Comparison of ENCODE assay signal across 8 cellular contexts in genomic region chr12:120119395-120119973, GRCh38. TPM values are rescaled to one million over a fixed set of nuclear protein-coding genes. Genes with fewer than 3 reads are reported as not detected.
DNase-seq lines count a peak whose midpoint lies in the region; ATAC-seq and TF ChIP-seq lines count a peak whose summit lies in the region.

No MANE protein-coding gene starts in this region.

- dilution Hi-C loops in mammary epithelial cell (cut with HindIII; ENCODE audit: low sequenced_read_pairs) = loop anchor here (5.0 to 10.0 kb wide), 2 partner anchors 33 to 145 kb away; partner anchors contain the start of gene PXN

- TF ChIP-seq CTCF in natural killer cell (IDR thresholded peaks at IDR 0.05) = no peak
- no peak for TF ChIP-seq CTCF in mammary epithelial cell (conservative IDR thresholded peaks at IDR 0.05 in 1 of 2, IDR thresholded peaks at IDR 0.05 in 1 of 2; ENCODE audit: extremely low read depth in 1 of 2, insufficient read depth in 1 of 2, low read depth in 1 of 2, low read length in 2 of 2)
- no peak for TF ChIP-seq CTCF in stomach (IDR thresholded peaks at IDR 0.05)
- TF ChIP-seq CTCF in neural progenitor cell (IDR thresholded peaks at IDR 0.05) = no peak

- H3K4me3 ChIP-seq in mammary epithelial cell (replicated peaks in 1 of 3; ENCODE audit: insufficient read depth in 1 of 3, low read depth in 2 of 3, low read length in 3 of 3) = no peak overlapping the region
- H3K4me3 ChIP-seq in stomach = no peak overlapping the region
- H3K4me3 ChIP-seq in neural progenitor cell = no peak overlapping the region

- H3K4me3 Mint-ChIP-seq in natural killer cell treated with Interleukin-12 subunit alpha and Interleukin-12 subunit beta and Interleukin-15 and Interleukin-18, amount 100 ng/mL, for 72 hours = peak overlapping the region; percentile 95
- no peak overlapping the region for H3K4me3 Mint-ChIP-seq in natural killer cell
- H3K4me3 Mint-ChIP-seq in neural progenitor cell = no peak overlapping the region

- 44% methylated on average over 1 of the region's 1 CpG for WGBS in mammary epithelial cell (ENCODE audit: low coverage, missing lambda C conversion rate)
- WGBS in stomach, 5 donors = 37 to 56% (median 52%) methylated on average over 1 of the region's 1 CpG

- H3K36me3 ChIP-seq in mammary epithelial cell (ENCODE audit: insufficient read depth, low read length) (no peaks in the 10 kb centered on the region), stomach (peaks cover 0 to 5% (median under 1%) of the 10 kb centered on the region in 4 donors), neural progenitor cell (no peaks in the 10 kb centered on the region)

- H3K4me2 ChIP-seq in mammary epithelial cell (ENCODE audit: insufficient read depth, low read depth, low read length) (no peak overlapping the region), neural progenitor cell (no peak overlapping the region)

- ATAC-seq in natural killer cell treated with Interleukin-12 subunit alpha and Interleukin-12 subunit beta and Interleukin-15 and Interleukin-18, amount 100 ng/mL, for 72 hours = peak; percentile 46 to 47
- no peak for ATAC-seq in natural killer cell

- no peaks in the 10 kb centered on the region for H3K9me3 Mint-ChIP-seq in natural killer cell treated with Interleukin-12 subunit alpha and Interleukin-12 subunit beta and Interleukin-15 and Interleukin-18, amount 100 ng/mL, for 72 hours
- H3K9me3 Mint-ChIP-seq in natural killer cell (no peaks in the 10 kb centered on the region), neural progenitor cell (no peaks in the 10 kb centered on the region)

- no peak for TF ChIP-seq EP300 in stomach (IDR thresholded peaks at IDR 0.05)

- H3K4me1 Mint-ChIP-seq in natural killer cell treated with Interleukin-12 subunit alpha and Interleukin-12 subunit beta and Interleukin-15 and Interleukin-18, amount 100 ng/mL, for 72 hours (ENCODE audit: low read depth in 2 of 2) = peaks cover 64 to 75% of the 10 kb centered on the region in 2 donors
- H3K4me1 Mint-ChIP-seq in natural killer cell = peaks cover 41% of the 10 kb centered on the region in 2 donors
- H3K4me1 Mint-ChIP-seq in neural progenitor cell = peaks cover 31% of the 10 kb centered on the region

- DNase-seq in natural killer cell treated with Interleukin-12 subunit alpha and Interleukin-12 subunit beta and Interleukin-15 and Interleukin-18, amount 100 ng/mL, for 72 hours (ENCODE audit: low spot score) = no peak
- DNase-seq in natural killer cell (no peak), NCI-H460 (ENCODE audit: extremely low read depth, low read depth) (peak; percentile 16), mammary epithelial cell (peak; percentile 36), stomach (no peak), mesenteric fat pad (ENCODE audit: low spot score) (no peak), Ammon's horn (ENCODE audit: low spot score) (no peak), neural progenitor cell (ENCODE audit: low spot score) (no peak)

- H2AFZ ChIP-seq in mammary epithelial cell (ENCODE audit: low read depth, low read length) = no peak overlapping the region
- no peak overlapping the region for H2AFZ ChIP-seq in neural progenitor cell (replicated peaks)

- CTCF ChIA-PET in mammary epithelial cell (lab: Charles Lee; ENCODE audit: low non-redundant PET) = no interaction called here

- H3K9me3 ChIP-seq in mammary epithelial cell (replicated peaks; ENCODE audit: insufficient read depth, low read length) = no peaks in the 10 kb centered on the region
- H3K9me3 ChIP-seq in stomach = no peaks in the 10 kb centered on the region
- no peaks in the 10 kb centered on the region for H3K9me3 ChIP-seq in neural progenitor cell (ENCODE audit: low read depth)

- H3K27me3 Mint-ChIP-seq in natural killer cell treated with Interleukin-12 subunit alpha and Interleukin-12 subunit beta and Interleukin-15 and Interleukin-18, amount 100 ng/mL, for 72 hours = no peaks in the 10 kb centered on the region
- H3K27me3 Mint-ChIP-seq in natural killer cell (ENCODE audit: low read depth in 2 of 2) = no peaks in the 10 kb centered on the region
- H3K27me3 Mint-ChIP-seq in neural progenitor cell (ENCODE audit: insufficient read depth, low read depth) = peaks cover 3% of the 10 kb centered on the region

- H4K20me1 ChIP-seq in mammary epithelial cell (ENCODE audit: insufficient read depth, low read length) (peaks cover under 1% of the 10 kb centered on the region), neural progenitor cell (ENCODE audit: low read depth) (peaks cover 21% of the 10 kb centered on the region)

- H3K27ac ChIP-seq in mammary epithelial cell (ENCODE audit: insufficient read depth, low read depth, low read length) (peak overlapping the region; percentile 18), stomach (peak overlapping the region in 3 of 5 donors; percentile 42 to 98 (median 96)), neural progenitor cell (no peak overlapping the region)

- intact Hi-C loops in natural killer cell (cut with micrococcal nuclease) (loop anchor here (5.0 kb wide), 1 partner anchor 83 kb away; the partner anchor contains the start of gene RPLP0), mammary epithelial cell (cut with micrococcal nuclease) (no loop called here), stomach (cut with DNase I; ENCODE audit: low total_unique reads) (no loop called here)

- peaks cover 47% of the 10 kb centered on the region for H3K79me2 ChIP-seq in mammary epithelial cell (ENCODE audit: insufficient read depth, low read length)
- H3K79me2 ChIP-seq in neural progenitor cell (ENCODE audit: low read depth) = peaks cover 32% of the 10 kb centered on the region

- BruUV-seq in mammary epithelial cell (replicated peaks; lab: Mats Ljungman, UMichigan) = no TSS peak

- peaks cover 13% of the 10 kb centered on the region for H3K36me3 Mint-ChIP-seq in natural killer cell treated with Interleukin-12 subunit alpha and Interleukin-12 subunit beta and Interleukin-15 and Interleukin-18, amount 100 ng/mL, for 72 hours
- H3K36me3 Mint-ChIP-seq in natural killer cell (no peaks in the 10 kb centered on the region), neural progenitor cell (peaks cover 8% of the 10 kb centered on the region)

- H3K27ac Mint-ChIP-seq in natural killer cell treated with Interleukin-12 subunit alpha and Interleukin-12 subunit beta and Interleukin-15 and Interleukin-18, amount 100 ng/mL, for 72 hours = peak overlapping the region; percentile 91 to 92
- H3K27ac Mint-ChIP-seq in natural killer cell (no peak overlapping the region), neural progenitor cell (no peak overlapping the region)

- H3K9ac ChIP-seq in mammary epithelial cell (ENCODE audit: insufficient read depth, low read length) (no peak overlapping the region), neural progenitor cell (no peak overlapping the region)

- peaks cover 24% of the 10 kb centered on the region for H3F3A ChIP-seq in neural progenitor cell (ENCODE audit: low read depth)

- in situ Hi-C loops in mammary epithelial cell (cut with MboI; ENCODE audit: low sequenced_read_pairs in 2 of 2) = no loop called here

- no peak for TF ChIP-seq POLR2A in stomach (IDR thresholded peaks at IDR 0.05)

- H3K4me1 ChIP-seq in mammary epithelial cell (ENCODE audit: insufficient read depth, low read length) (peaks cover 25% of the 10 kb centered on the region), stomach (peaks cover 35 to 50% (median 46%) of the 10 kb centered on the region in 4 donors), neural progenitor cell (peaks cover 16% of the 10 kb centered on the region)

- no peaks in the 10 kb centered on the region for H3K27me3 ChIP-seq in mammary epithelial cell (ENCODE audit: insufficient read depth, low read length)
- H3K27me3 ChIP-seq in stomach = no peaks in the 10 kb centered on the region
- no peaks in the 10 kb centered on the region for H3K27me3 ChIP-seq in neural progenitor cell

RNA-seq across cellular contexts. Expression of gene RAB35, which starts 2.9 kb away (rescaled TPM):
- 10 to 100 TPM; 85.2 to 94.1 TPM for total RNA-seq in natural killer cell treated with Interleukin-12 subunit alpha and Interleukin-12 subunit beta and Interleukin-15 and Interleukin-18, amount 100 ng/mL, for 72 hours
- total RNA-seq in natural killer cell = 10 to 100 TPM; 65.0 to 85.9 (median 81.2) TPM
- 35.2 and 35.9 TPM in 2 replicates for total RNA-seq in NCI-H460 (2014; rRNA removed; shearing (Covaris generic))
- polyA plus RNA-seq in NCI-H460 (2014; cell fraction: nucleus; rRNA removed) = 37.5 and 46.9 TPM in 2 replicates
- total RNA-seq in mammary epithelial cell = 10 to 100 TPM; 19.3 to 60.4 TPM
- polyA plus RNA-seq in mammary epithelial cell = 39.4 TPM
- polyA minus RNA-seq in mammary epithelial cell = 70.6 TPM
- 10 to 100 TPM in 2 of 5 donors, 1 to 10 TPM in 3; 8.1 to 20.0 (median 9.9) TPM for total RNA-seq in stomach
- polyA plus RNA-seq in stomach = 10 to 100 TPM; 14.0 to 35.4 (median 23.9) TPM
- 62.4 TPM for total RNA-seq in mesenteric fat pad
- total RNA-seq in neural progenitor cell (ENCODE audit: low replicate concordance) = 17.5 and 24.5 TPM in 2 replicates

Comparison
In these comparisons a context has a peak if more than half of its experiments do, and no peak if none do; other contexts are left out.
1. ATAC-seq: peak in natural killer cell treated with Interleukin-12 subunit alpha and Interleukin-12 subunit beta and Interleukin-15 and Interleukin-18, amount 100 ng/mL, for 72 hours (2 of 2); none in natural killer cell (0 of 3).
2. H3K27ac Mint-ChIP-seq: peak in natural killer cell treated with Interleukin-12 subunit alpha and Interleukin-12 subunit beta and Interleukin-15 and Interleukin-18, amount 100 ng/mL, for 72 hours (2 of 2); none in natural killer cell (0 of 2) and neural progenitor cell (single experiment).
3. DNase-seq: peak in NCI-H460 (single experiment) and mammary epithelial cell (single experiment); none in natural killer cell treated with Interleukin-12 subunit alpha and Interleukin-12 subunit beta and Interleukin-15 and Interleukin-18, amount 100 ng/mL, for 72 hours (single experiment), natural killer cell (single experiment), stomach (single experiment), mesenteric fat pad (single experiment), Ammon's horn (single experiment) and neural progenitor cell (single experiment).